1 cellular context compared by ENCODE assay signal in the genomic region with DNA sequence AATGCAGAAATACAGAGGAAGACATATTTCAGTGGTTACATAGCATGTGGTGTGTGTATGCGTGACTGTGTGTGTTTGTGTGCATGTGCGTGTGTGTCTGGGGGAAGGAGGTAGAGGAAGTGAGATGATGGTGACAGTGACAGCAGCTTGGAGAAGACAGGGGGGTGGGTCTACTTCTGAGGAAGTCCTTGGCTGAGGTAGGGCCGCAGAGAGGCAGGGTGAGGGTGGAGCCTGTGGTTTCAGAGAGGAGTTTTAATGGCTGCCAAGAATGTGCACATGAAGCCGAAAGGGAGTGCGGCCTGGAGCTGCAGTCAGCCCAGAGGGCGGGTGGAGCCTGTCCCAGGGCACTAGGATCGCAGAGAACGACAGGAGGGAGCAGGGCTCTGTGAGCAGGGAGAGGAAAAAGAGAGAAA.
TF ChIP-seq lines count a peak whose summit lies in the region.

No MANE protein-coding gene starts in this region.

TF ChIP-seq in K562, 482 proteins besides CTCF, POLR2A, EP300 and RAD21 (continued from another document and continues in another):
- TF ChIP-seq, protein P1, sequence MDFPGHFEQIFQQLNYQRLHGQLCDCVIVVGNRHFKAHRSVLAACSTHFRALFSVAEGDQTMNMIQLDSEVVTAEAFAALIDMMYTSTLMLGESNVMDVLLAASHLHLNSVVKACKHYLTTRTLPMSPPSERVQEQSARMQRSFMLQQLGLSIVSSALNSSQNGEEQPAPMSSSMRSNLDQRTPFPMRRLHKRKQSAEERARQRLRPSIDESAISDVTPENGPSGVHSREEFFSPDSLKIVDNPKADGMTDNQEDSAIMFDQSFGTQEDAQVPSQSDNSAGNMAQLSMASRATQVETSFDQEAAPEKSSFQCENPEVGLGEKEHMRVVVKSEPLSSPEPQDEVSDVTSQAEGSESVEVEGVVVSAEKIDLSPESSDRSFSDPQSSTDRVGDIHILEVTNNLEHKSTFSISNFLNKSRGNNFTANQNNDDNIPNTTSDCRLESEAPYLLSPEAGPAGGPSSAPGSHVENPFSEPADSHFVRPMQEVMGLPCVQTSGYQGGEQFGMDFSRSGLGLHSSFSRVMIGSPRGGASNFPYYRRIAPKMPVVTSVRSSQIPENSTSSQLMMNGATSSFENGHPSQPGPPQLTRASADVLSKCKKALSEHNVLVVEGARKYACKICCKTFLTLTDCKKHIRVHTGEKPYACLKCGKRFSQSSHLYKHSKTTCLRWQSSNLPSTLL (IDR thresholded peaks at IDR 0.05): no peak
- TF ChIP-seq POU5F1 (IDR thresholded peaks at IDR 0.05; ENCODE audit: borderline replicate concordance, low read depth, low read length, partially characterized antibody): no peak
- TF ChIP-seq, protein P2, sequence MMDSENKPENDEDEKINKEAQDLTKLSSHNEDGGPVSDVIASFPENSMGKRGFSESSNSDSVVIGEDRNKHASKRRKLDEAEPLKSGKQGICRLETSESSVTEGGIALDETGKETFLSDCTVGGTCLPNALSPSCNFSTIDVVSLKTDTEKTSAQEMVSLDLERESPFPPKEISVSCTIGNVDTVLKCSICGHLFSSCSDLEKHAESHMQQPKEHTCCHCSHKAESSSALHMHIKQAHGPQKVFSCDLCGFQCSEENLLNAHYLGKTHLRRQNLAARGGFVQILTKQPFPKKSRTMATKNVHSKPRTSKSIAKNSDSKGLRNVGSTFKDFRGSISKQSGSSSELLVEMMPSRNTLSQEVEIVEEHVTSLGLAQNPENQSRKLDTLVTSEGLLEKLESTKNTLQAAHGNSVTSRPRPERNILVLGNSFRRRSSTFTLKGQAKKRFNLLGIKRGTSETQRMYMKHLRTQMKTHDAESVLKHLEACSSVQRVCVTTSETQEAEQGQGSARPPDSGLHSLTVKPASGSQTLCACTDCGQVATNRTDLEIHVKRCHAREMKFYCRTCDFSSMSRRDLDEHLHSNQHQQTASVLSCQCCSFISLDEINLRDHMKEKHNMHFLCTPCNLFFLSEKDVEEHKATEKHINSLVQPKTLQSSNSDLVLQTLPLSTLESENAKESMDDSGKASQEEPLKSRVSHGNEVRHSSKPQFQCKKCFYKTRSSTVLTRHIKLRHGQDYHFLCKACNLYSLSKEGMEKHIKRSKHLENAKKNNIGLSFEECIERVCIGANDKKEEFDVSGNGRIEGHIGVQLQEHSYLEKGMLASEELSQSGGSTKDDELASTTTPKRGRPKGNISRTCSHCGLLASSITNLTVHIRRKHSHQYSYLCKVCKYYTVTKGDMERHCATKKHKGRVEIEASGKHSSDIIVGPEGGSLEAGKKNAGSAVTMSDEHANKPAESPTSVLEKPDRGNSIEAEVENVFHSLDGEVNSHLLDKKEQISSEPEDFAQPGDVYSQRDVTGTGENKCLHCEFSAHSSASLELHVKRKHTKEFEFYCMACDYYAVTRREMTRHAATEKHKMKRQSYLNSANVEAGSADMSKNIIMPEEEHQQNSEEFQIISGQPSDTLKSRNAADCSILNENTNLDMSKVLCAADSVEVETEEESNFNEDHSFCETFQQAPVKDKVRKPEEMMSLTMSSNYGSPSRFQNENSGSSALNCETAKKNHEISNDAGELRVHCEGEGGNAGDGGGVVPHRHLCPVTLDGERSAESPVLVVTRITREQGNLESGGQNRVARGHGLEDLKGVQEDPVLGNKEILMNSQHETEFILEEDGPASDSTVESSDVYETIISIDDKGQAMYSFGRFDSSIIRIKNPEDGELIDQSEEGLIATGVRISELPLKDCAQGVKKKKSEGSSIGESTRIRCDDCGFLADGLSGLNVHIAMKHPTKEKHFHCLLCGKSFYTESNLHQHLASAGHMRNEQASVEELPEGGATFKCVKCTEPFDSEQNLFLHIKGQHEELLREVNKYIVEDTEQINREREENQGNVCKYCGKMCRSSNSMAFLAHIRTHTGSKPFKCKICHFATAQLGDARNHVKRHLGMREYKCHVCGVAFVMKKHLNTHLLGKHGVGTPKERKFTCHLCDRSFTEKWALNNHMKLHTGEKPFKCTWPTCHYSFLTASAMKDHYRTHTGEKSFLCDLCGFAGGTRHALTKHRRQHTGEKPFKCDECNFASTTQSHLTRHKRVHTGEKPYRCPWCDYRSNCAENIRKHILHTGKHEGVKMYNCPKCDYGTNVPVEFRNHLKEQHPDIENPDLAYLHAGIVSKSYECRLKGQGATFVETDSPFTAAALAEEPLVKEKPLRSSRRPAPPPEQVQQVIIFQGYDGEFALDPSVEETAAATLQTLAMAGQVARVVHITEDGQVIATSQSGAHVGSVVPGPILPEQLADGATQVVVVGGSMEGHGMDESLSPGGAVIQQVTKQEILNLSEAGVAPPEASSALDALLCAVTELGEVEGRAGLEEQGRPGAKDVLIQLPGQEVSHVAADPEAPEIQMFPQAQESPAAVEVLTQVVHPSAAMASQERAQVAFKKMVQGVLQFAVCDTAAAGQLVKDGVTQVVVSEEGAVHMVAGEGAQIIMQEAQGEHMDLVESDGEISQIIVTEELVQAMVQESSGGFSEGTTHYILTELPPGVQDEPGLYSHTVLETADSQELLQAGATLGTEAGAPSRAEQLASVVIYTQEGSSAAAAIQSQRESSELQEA (IDR thresholded peaks at IDR 0.05; ENCODE audit: low read depth): no peak
- TF ChIP-seq ZNF224 (CRISPR knock-in tag; IDR thresholded peaks at IDR 0.05): no peak
- TF ChIP-seq, protein P3, sequence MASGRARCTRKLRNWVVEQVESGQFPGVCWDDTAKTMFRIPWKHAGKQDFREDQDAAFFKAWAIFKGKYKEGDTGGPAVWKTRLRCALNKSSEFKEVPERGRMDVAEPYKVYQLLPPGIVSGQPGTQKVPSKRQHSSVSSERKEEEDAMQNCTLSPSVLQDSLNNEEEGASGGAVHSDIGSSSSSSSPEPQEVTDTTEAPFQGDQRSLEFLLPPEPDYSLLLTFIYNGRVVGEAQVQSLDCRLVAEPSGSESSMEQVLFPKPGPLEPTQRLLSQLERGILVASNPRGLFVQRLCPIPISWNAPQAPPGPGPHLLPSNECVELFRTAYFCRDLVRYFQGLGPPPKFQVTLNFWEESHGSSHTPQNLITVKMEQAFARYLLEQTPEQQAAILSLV (tag; IDR thresholded peaks at IDR 0.05): no peak
- TF ChIP-seq, protein P4, sequence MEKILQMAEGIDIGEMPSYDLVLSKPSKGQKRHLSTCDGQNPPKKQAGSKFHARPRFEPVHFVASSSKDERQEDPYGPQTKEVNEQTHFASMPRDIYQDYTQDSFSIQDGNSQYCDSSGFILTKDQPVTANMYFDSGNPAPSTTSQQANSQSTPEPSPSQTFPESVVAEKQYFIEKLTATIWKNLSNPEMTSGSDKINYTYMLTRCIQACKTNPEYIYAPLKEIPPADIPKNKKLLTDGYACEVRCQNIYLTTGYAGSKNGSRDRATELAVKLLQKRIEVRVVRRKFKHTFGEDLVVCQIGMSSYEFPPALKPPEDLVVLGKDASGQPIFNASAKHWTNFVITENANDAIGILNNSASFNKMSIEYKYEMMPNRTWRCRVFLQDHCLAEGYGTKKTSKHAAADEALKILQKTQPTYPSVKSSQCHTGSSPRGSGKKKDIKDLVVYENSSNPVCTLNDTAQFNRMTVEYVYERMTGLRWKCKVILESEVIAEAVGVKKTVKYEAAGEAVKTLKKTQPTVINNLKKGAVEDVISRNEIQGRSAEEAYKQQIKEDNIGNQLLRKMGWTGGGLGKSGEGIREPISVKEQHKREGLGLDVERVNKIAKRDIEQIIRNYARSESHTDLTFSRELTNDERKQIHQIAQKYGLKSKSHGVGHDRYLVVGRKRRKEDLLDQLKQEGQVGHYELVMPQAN (IDR thresholded peaks at IDR 0.05; ENCODE audit: borderline replicate concordance): peak; percentile 38; the same call in 1 of the 2 replicates
- TF ChIP-seq, protein P5, sequence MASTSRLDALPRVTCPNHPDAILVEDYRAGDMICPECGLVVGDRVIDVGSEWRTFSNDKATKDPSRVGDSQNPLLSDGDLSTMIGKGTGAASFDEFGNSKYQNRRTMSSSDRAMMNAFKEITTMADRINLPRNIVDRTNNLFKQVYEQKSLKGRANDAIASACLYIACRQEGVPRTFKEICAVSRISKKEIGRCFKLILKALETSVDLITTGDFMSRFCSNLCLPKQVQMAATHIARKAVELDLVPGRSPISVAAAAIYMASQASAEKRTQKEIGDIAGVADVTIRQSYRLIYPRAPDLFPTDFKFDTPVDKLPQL (IDR thresholded peaks at IDR 0.05; ENCODE audit: extremely low read depth, insufficient read length): no peak
- TF ChIP-seq NFYB (IDR thresholded peaks at IDR 0.05; ENCODE audit: extremely low read depth, insufficient read length): no peak
- TF ChIP-seq, protein P6, sequence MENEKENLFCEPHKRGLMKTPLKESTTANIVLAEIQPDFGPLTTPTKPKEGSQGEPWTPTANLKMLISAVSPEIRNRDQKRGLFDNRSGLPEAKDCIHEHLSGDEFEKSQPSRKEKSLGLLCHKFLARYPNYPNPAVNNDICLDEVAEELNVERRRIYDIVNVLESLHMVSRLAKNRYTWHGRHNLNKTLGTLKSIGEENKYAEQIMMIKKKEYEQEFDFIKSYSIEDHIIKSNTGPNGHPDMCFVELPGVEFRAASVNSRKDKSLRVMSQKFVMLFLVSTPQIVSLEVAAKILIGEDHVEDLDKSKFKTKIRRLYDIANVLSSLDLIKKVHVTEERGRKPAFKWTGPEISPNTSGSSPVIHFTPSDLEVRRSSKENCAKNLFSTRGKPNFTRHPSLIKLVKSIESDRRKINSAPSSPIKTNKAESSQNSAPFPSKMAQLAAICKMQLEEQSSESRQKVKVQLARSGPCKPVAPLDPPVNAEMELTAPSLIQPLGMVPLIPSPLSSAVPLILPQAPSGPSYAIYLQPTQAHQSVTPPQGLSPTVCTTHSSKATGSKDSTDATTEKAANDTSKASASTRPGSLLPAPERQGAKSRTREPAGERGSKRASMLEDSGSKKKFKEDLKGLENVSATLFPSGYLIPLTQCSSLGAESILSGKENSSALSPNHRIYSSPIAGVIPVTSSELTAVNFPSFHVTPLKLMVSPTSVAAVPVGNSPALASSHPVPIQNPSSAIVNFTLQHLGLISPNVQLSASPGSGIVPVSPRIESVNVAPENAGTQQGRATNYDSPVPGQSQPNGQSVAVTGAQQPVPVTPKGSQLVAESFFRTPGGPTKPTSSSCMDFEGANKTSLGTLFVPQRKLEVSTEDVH (IDR thresholded peaks at IDR 0.05; ENCODE audit: low read depth, partially characterized antibody): no peak
- no peak for TF ChIP-seq ZNF12 (CRISPR knock-in tag; IDR thresholded peaks at IDR 0.05)
- 0 out of 2 replicates have a peak, but pooled peaks have one; percentile 31 for TF ChIP-seq HLTF (IDR thresholded peaks at IDR 0.05)
- no peak for TF ChIP-seq MAFK (IDR thresholded peaks at IDR 0.05; ENCODE audit: low read length)
- TF ChIP-seq MCM7 (IDR thresholded peaks at IDR 0.05): no peak
- no peak for TF ChIP-seq ZNF232 (CRISPR knock-in tag; IDR thresholded peaks at IDR 0.05)
- no peak for TF ChIP-seq ZNF263 (CRISPR knock-in tag; IDR thresholded peaks at IDR 0.05; ENCODE audit: borderline replicate concordance)
- no peak; a peak in 1 of 4 replicates for TF ChIP-seq TRIM24 (IDR thresholded peaks at IDR 0.05)
- no peak for TF ChIP-seq KLF6 (CRISPR knock-in tag; IDR thresholded peaks at IDR 0.05; ENCODE audit: borderline replicate concordance)
- no peak for TF ChIP-seq RFX5 (IDR thresholded peaks at IDR 0.05; ENCODE audit: low read depth, low read length)
- TF ChIP-seq, protein P7, sequence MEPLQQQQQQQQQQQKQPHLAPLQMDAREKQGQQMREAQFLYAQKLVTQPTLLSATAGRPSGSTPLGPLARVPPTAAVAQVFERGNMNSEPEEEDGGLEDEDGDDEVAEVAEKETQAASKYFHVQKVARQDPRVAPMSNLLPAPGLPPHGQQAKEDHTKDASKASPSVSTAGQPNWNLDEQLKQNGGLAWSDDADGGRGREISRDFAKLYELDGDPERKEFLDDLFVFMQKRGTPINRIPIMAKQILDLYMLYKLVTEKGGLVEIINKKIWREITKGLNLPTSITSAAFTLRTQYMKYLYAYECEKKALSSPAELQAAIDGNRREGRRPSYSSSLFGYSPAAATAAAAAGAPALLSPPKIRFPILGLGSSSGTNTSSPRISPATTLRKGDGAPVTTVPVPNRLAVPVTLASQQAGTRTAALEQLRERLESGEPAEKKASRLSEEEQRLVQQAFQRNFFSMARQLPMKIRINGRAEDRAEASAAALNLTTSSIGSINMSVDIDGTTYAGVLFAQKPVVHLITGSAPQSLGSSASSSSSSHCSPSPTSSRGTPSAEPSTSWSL (CRISPR knock-in tag; IDR thresholded peaks at IDR 0.05; ENCODE audit: borderline replicate concordance): no peak
- TF ChIP-seq HNRNPL (IDR thresholded peaks at IDR 0.05; ENCODE audit: low read depth, low read length): no peak
- no peak for TF ChIP-seq SNIP1 (IDR thresholded peaks at IDR 0.05; ENCODE audit: low read depth)
- TF ChIP-seq ZNF212 (CRISPR knock-in tag; IDR thresholded peaks at IDR 0.05): no peak
- no peak for TF ChIP-seq ZNF644 (tag; IDR thresholded peaks at IDR 0.05; ENCODE audit: low read depth)
- TF ChIP-seq RBBP5 (IDR thresholded peaks at IDR 0.05; ENCODE audit: borderline replicate concordance, insufficient read depth, low read length, poor library complexity, severe bottlenecking): peak; percentile 52
- TF ChIP-seq NFE2 (IDR thresholded peaks at IDR 0.05; ENCODE audit: low read depth): no peak
- TF ChIP-seq ZNF41 (CRISPR knock-in tag; conservative IDR thresholded peaks at IDR 0.05): no peak
- TF ChIP-seq MYC (IDR thresholded peaks at IDR 0.05; ENCODE audit: low read depth, low read length): peak; percentile 63
- TF ChIP-seq MYC (CRISPR knock-in tag; IDR thresholded peaks at IDR 0.05; ENCODE audit: borderline replicate concordance, low read depth): no peak
- no peak for TF ChIP-seq MEF2A (IDR thresholded peaks at IDR 0.05; ENCODE audit: control insufficient read depth, low read depth, low read length)
- TF ChIP-seq ZEB2 (IDR thresholded peaks at IDR 0.05): no peak
- TF ChIP-seq, protein P8, sequence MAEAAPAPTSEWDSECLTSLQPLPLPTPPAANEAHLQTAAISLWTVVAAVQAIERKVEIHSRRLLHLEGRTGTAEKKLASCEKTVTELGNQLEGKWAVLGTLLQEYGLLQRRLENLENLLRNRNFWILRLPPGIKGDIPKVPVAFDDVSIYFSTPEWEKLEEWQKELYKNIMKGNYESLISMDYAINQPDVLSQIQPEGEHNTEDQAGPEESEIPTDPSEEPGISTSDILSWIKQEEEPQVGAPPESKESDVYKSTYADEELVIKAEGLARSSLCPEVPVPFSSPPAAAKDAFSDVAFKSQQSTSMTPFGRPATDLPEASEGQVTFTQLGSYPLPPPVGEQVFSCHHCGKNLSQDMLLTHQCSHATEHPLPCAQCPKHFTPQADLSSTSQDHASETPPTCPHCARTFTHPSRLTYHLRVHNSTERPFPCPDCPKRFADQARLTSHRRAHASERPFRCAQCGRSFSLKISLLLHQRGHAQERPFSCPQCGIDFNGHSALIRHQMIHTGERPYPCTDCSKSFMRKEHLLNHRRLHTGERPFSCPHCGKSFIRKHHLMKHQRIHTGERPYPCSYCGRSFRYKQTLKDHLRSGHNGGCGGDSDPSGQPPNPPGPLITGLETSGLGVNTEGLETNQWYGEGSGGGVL (CRISPR knock-in tag; IDR thresholded peaks at IDR 0.05): no peak
- no peak for TF ChIP-seq EZH2 (IDR thresholded peaks at IDR 0.05; ENCODE audit: borderline replicate concordance, low read depth, low read length)
- no peak for TF ChIP-seq RBM14 (IDR thresholded peaks at IDR 0.05; ENCODE audit: borderline replicate concordance, insufficient read depth, low read depth, low read length)
- TF ChIP-seq, protein P9, sequence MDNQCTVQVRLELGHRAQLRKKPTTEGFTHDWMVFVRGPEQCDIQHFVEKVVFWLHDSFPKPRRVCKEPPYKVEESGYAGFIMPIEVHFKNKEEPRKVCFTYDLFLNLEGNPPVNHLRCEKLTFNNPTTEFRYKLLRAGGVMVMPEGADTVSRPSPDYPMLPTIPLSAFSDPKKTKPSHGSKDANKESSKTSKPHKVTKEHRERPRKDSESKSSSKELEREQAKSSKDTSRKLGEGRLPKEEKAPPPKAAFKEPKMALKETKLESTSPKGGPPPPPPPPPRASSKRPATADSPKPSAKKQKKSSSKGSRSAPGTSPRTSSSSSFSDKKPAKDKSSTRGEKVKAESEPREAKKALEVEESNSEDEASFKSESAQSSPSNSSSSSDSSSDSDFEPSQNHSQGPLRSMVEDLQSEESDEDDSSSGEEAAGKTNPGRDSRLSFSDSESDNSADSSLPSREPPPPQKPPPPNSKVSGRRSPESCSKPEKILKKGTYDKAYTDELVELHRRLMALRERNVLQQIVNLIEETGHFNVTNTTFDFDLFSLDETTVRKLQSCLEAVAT (IDR thresholded peaks at IDR 0.05): peak in 1 of 2 experiments; percentile 86; a peak in 1 of 4 replicates
